In the genomic region with DNA sequence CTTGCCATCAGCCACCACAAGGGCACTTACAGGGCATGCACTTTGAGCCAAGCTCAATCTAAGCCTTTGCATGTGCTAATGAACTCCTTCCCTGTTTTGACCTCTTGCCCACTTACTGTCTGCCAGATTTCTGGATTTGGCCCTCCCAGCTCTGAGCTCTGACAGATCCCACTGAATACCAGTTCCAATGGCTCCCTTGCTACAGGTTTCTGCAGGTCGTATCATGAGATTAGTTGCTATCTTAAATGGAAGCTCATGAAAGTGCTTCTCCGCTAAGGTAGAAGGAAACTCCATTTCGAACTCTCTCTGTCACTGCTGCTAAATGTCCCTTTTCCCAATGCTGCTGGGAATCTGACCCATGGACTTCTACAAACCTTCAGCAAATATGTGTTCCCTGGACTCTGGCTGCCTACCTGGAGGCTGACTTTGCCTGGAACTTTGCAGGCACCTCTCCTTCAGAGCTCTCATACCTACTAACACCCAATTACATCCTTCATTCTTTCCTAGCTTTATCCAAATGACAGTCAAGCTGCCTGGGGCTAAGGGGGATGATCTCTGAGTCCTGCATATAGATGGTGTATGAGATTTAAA, we compare ENCODE assay signal across 25 cellular contexts. TPM values are rescaled to one million over a fixed set of nuclear protein-coding genes. Genes with fewer than 3 reads are reported as not detected.
DNase-seq lines count a peak whose midpoint lies in the region; ATAC-seq and TF ChIP-seq lines count a peak whose summit lies in the region.
"Had no signal": no experiment of that assay in that cellular context is flagged by ENCODE, and none has a peak within 500 bp of the region (broad histone marks: within the 10 kb centered on the region; RNA-seq: fewer than 3 reads in every experiment).

No MANE protein-coding gene starts in this region.

- H3K9me3 Mint-ChIP-seq in Calu3 (ENCODE audit: low read depth, unreplicated experiment) (no peaks in the 10 kb centered on the region), neural progenitor cell (no peaks in the 10 kb centered on the region)
- H3K9me3 Mint-ChIP-seq in CD4-positive, alpha-beta T cell: no peaks in the 10 kb centered on the region
- H3K9me3 Mint-ChIP-seq: activated T-cell treated with anti-CD3 and anti-CD28 coated beads, Interleukin-2, amount 50 U/mL, for 4 hours; memory B cell; naive B cell had no signal

- no peak for TF ChIP-seq CTCF in Calu3 (IDR thresholded peaks at IDR 0.05; ENCODE audit: unreplicated experiment)
- TF ChIP-seq CTCF in WERI-Rb-1 (IDR thresholded peaks at IDR 0.05; ENCODE audit: low read depth, low read length): no peak
- TF ChIP-seq CTCF in left ventricle myocardium inferior (IDR thresholded peaks at IDR 0.05; ENCODE audit: borderline replicate concordance): peak; percentile 12
- TF ChIP-seq CTCF in neural progenitor cell (IDR thresholded peaks at IDR 0.05): no peak
- TF ChIP-seq CTCF in CD4-positive, alpha-beta T cell (IDR thresholded peaks at IDR 0.05): no peak

- H3K9ac ChIP-seq in neural progenitor cell: no peak overlapping the region
- H3K9ac ChIP-seq: BLaER1 had no signal

- CTCF ChIA-PET in Calu3 (lab: Charles Lee): interaction anchor here (0.6 to 1.1 kb wide), 4 partner anchors 22 to 929 kb away, joined by 3 to 6 read pairs (median 4); no protein-coding TSS in a partner anchor
- CTCF ChIA-PET in CD4-positive, alpha-beta T cell (lab: Charles Lee): interaction anchor here (1.5 to 1.7 kb wide), 3 partner anchors 11 to 37 kb away, joined by 3 to 5 read pairs (median 4); no protein-coding TSS in a partner anchor

- H3K27me3 ChIP-seq in WERI-Rb-1 (ENCODE audit: insufficient read depth, low read depth, severe bottlenecking) (no peaks in the 10 kb centered on the region), left ventricle myocardium inferior (ENCODE audit: low read depth) (no peaks in the 10 kb centered on the region), neural progenitor cell (no peaks in the 10 kb centered on the region)
- H3K27me3 ChIP-seq in CD4-positive, alpha-beta T cell (ENCODE audit: control insufficient read depth, insufficient read depth, low read length): no peaks in the 10 kb centered on the region
- H3K27me3 ChIP-seq: BLaER1, transverse colon had no signal

- no peak overlapping the region for H2AFZ ChIP-seq in neural progenitor cell (replicated peaks)

- DNase-seq in Calu3 (no peak), WERI-Rb-1 (no peak), left ventricle myocardium inferior (no peak), neural progenitor cell (ENCODE audit: low spot score) (no peak)
- no peak for DNase-seq in stimulated activated CD4-positive, alpha-beta T cell treated with anti-CD3 and anti-CD28 coated beads, Interleukin-4, amount 100 ng/mL, for 4 hours
- no peak for DNase-seq in CD4-positive, alpha-beta T cell
- DNase-seq: activated CD4-positive, alpha-beta T cell treated with anti-CD3 and anti-CD28 coated beads for 4 hours; activated gamma-delta T cell treated with Interleukin-2 at 50 U/mL for 16 hours; activated T-cell treated with anti-CD3 and anti-CD28 coated beads, Interleukin-2, amount 50 U/mL, for 4 hours; glutamatergic neuron; naive B cell; NCI-H146; NCI-H446; nucleus accumbens; stimulated activated CD4-positive, alpha-beta T cell treated with anti-CD3 and anti-CD28 coated beads, Interleukin-1b, Interleukin-23, amount 100 ng/mL, for 48 hours; T-helper 2 cell; transverse colon had no signal

- no peaks in the 10 kb centered on the region for H3K79me2 ChIP-seq in neural progenitor cell (ENCODE audit: low read depth)

- H3K4me3 Mint-ChIP-seq in Calu3 (ENCODE audit: low read depth, unreplicated experiment): no peak overlapping the region
- H3K4me3 Mint-ChIP-seq in neural progenitor cell: peak overlapping the region; percentile 25
- no peak overlapping the region for H3K4me3 Mint-ChIP-seq in CD4-positive, alpha-beta T cell
- H3K4me3 Mint-ChIP-seq: activated T-cell treated with anti-CD3 and anti-CD28 coated beads, Interleukin-2, amount 50 U/mL, for 4 hours; memory B cell; naive B cell had no signal

- H3K9me3 ChIP-seq in WERI-Rb-1 (ENCODE audit: severe bottlenecking) (no peaks in the 10 kb centered on the region), left ventricle myocardium inferior (replicated peaks) (no peaks in the 10 kb centered on the region), neural progenitor cell (ENCODE audit: low read depth) (no peaks in the 10 kb centered on the region)
- H3K9me3 ChIP-seq in CD4-positive, alpha-beta T cell (ENCODE audit: control insufficient read depth, low read length): no peaks in the 10 kb centered on the region
- H3K9me3 ChIP-seq: BLaER1, transverse colon had no signal

- intact Hi-C loops in Calu3 (cut with micrococcal nuclease; ENCODE audit: unreplicated experiment): no loop called here
- intact Hi-C loops in left ventricle myocardium inferior (cut with micrococcal nuclease): no loop called here
- intact Hi-C loops in CD4-positive, alpha-beta T cell (cut with DNase I, micrococcal nuclease): no loop called here

- peak overlapping the region; percentile 95 for H3K27ac Mint-ChIP-seq in Calu3 (ENCODE audit: unreplicated experiment)
- peak overlapping the region; percentile 51 for H3K27ac Mint-ChIP-seq in neural progenitor cell
- no peak overlapping the region for H3K27ac Mint-ChIP-seq in CD4-positive, alpha-beta T cell
- H3K27ac Mint-ChIP-seq: memory B cell, naive B cell had no signal

- H3K36me3 ChIP-seq in WERI-Rb-1 (no peaks in the 10 kb centered on the region), left ventricle myocardium inferior (no peaks in the 10 kb centered on the region), neural progenitor cell (no peaks in the 10 kb centered on the region)
- H3K36me3 ChIP-seq: BLaER1, transverse colon had no signal

- H3K27ac ChIP-seq in WERI-Rb-1: peak overlapping the region; percentile 15; the same call in 1 of the 2 replicates
- peak overlapping the region; percentile 43 for H3K27ac ChIP-seq in left ventricle myocardium inferior (replicated peaks)
- no peak overlapping the region for H3K27ac ChIP-seq in neural progenitor cell
- no peak overlapping the region for H3K27ac ChIP-seq in CD4-positive, alpha-beta T cell (ENCODE audit: low read depth, low read length)
- H3K27ac ChIP-seq: BLaER1, transverse colon had no signal

- ATAC-seq in HG02852 (IDR thresholded peaks at IDR 0.05; ENCODE audit: unreplicated experiment): no peak
- no peak for ATAC-seq in CD4-positive, alpha-beta T cell (ENCODE audit: poor library complexity)
- ATAC-seq in HG02981 (IDR thresholded peaks at IDR 0.05; ENCODE audit: unreplicated experiment): no peak
- ATAC-seq: activated T-cell treated with anti-CD3 and anti-CD28 coated beads, Interleukin-2, amount 50 U/mL, for 4 hours; SK-N-SH treated with all-trans-retinoic acid at 6 μM for 48 hours had no signal

- H3K4me1 ChIP-seq in left ventricle myocardium inferior (peaks cover 11% of the 10 kb centered on the region), neural progenitor cell (peaks cover 28% of the 10 kb centered on the region)

- POLR2A ChIA-PET in CD4-positive, alpha-beta T cell (lab: Charles Lee): interaction anchor here (11.1 kb wide), 1 partner anchor 24 kb away, joined by 125 read pairs; a partner anchor contains a TSS

- no peak overlapping the region for H3K4me3 ChIP-seq in WERI-Rb-1 (ENCODE audit: low read depth, low read length)
- H3K4me3 ChIP-seq in left ventricle myocardium inferior: no peak overlapping the region
- H3K4me3 ChIP-seq in neural progenitor cell: no peak overlapping the region
- H3K4me3 ChIP-seq: BLaER1, skin epidermis, transverse colon had no signal

- no peak overlapping the region for H3K4me2 ChIP-seq in neural progenitor cell
- H3K4me2 ChIP-seq: BLaER1 had no signal

- H3K27me3 Mint-ChIP-seq in Calu3 (ENCODE audit: unreplicated experiment) (no peaks in the 10 kb centered on the region), neural progenitor cell (ENCODE audit: insufficient read depth, low read depth) (peaks cover 2% of the 10 kb centered on the region)
- H3K27me3 Mint-ChIP-seq in CD4-positive, alpha-beta T cell: no peaks in the 10 kb centered on the region
- H3K27me3 Mint-ChIP-seq: naive B cell had no signal

- H3K4me1 Mint-ChIP-seq in Calu3 (ENCODE audit: low read depth, unreplicated experiment): peaks cover 73% of the 10 kb centered on the region
- peaks cover 54% of the 10 kb centered on the region for H3K4me1 Mint-ChIP-seq in neural progenitor cell
- H3K4me1 Mint-ChIP-seq in CD4-positive, alpha-beta T cell (ENCODE audit: low read depth): peaks cover 19% of the 10 kb centered on the region
- H3K4me1 Mint-ChIP-seq: naive B cell had no signal

- peaks cover 30% of the 10 kb centered on the region for H3K36me3 Mint-ChIP-seq in Calu3 (ENCODE audit: insufficient read depth, unreplicated experiment)
- no peaks in the 10 kb centered on the region for H3K36me3 Mint-ChIP-seq in neural progenitor cell
- H3K36me3 Mint-ChIP-seq in CD4-positive, alpha-beta T cell (ENCODE audit: low read depth): no peaks in the 10 kb centered on the region
- H3K36me3 Mint-ChIP-seq: memory B cell, naive B cell had no signal

- no peaks in the 10 kb centered on the region for H4K20me1 ChIP-seq in neural progenitor cell (ENCODE audit: low read depth)
- H4K20me1 ChIP-seq: BLaER1 had no signal

- H3F3A ChIP-seq in neural progenitor cell (ENCODE audit: low read depth): peaks cover 18% of the 10 kb centered on the region

- no TSS peak for BruUV-seq in Calu3 (replicated peaks; lab: Mats Ljungman, UMichigan)

RNA-seq across cellular contexts. Expression of a gene that starts 23.5 kb away (rescaled TPM):
- total RNA-seq in Calu3 (2022) (177 and 241 TPM in 2 replicates), left ventricle myocardium inferior (101 TPM), neural progenitor cell (ENCODE audit: low replicate concordance) (13.6 and 18.2 TPM in 2 replicates)
- total RNA-seq in CD4-positive, alpha-beta T cell: 100 to 1,000 TPM; 419 to 449 TPM

RNA-seq across cellular contexts. Expression of a gene that starts 54.2 kb away (rescaled TPM):
- total RNA-seq in Calu3 (2022) (not detected in 2 replicates), left ventricle myocardium inferior (0.25 TPM), neural progenitor cell (ENCODE audit: low replicate concordance) (not detected in 2 replicates)
- total RNA-seq in CD4-positive, alpha-beta T cell: not detected
- total RNA-seq: activated T-cell treated with anti-CD3 and anti-CD28 coated beads, Interleukin-2, amount 50 U/mL, for 4 hours; LHCN-M2; pulmonary artery endothelial cell; transverse colon had no signal

Comparison
In these comparisons a context has a peak if more than half of its experiments do, and no peak if none do; other contexts are left out.
1. H3K27ac ChIP-seq: peak in WERI-Rb-1 (single experiment) and left ventricle myocardium inferior (single experiment); none in neural progenitor cell (single experiment) and CD4-positive, alpha-beta T cell (single experiment).